In genomic region chr2:142866426-142866825, GRCh38 we compare ENCODE assay signal across 14 cellular contexts.
DNase-seq lines count a peak whose midpoint lies in the region; ATAC-seq and TF ChIP-seq lines count a peak whose summit lies in the region.
"Had no signal": no experiment of that assay in that cellular context is flagged by ENCODE, and none has a peak within 500 bp of the region (broad histone marks: within the 10 kb centered on the region; RNA-seq: fewer than 3 reads in every experiment).

No MANE protein-coding gene starts in this region.

- H3K4me1 Mint-ChIP-seq in effector memory CD8-positive, alpha-beta T cell (ENCODE audit: low read depth in 2 of 2), result peaks cover 0 to 7% of the 10 kb centered on the region in 2 donors
- H3K4me1 Mint-ChIP-seq: nephron progenitor cell had no signal

- no peak overlapping the region for H3K27ac Mint-ChIP-seq in effector memory CD8-positive, alpha-beta T cell
- H3K27ac Mint-ChIP-seq: nephron progenitor cell had no signal

- ATAC-seq in GM19043 (IDR thresholded peaks at IDR 0.05; ENCODE audit: low read depth, unreplicated experiment), result peak; percentile 31
- peak; percentile 10 for ATAC-seq in HG02623 (IDR thresholded peaks at IDR 0.05; ENCODE audit: unreplicated experiment)
- peak; percentile 8 for ATAC-seq in HG03558 (IDR thresholded peaks at IDR 0.05; ENCODE audit: extremely low read depth, unreplicated experiment)
- no peak for ATAC-seq in GM18870 (IDR thresholded peaks at IDR 0.05; ENCODE audit: unreplicated experiment)
- no peak for ATAC-seq in effector memory CD8-positive, alpha-beta T cell (replicated peaks)

- H3K27me3 ChIP-seq in neutrophil, result no peaks in the 10 kb centered on the region

- no peak overlapping the region for H3K4me3 Mint-ChIP-seq in effector memory CD8-positive, alpha-beta T cell
- H3K4me3 Mint-ChIP-seq: nephron progenitor cell had no signal

- H3K9me3 ChIP-seq in neutrophil, result no peaks in the 10 kb centered on the region
- H3K9me3 ChIP-seq: SK-N-SH had no signal

- no peaks in the 10 kb centered on the region for H3K36me3 ChIP-seq in neutrophil

- H3K36me3 Mint-ChIP-seq in effector memory CD8-positive, alpha-beta T cell (ENCODE audit: insufficient read depth), result no peaks in the 10 kb centered on the region

- H3K4me3 ChIP-seq in neutrophil (ENCODE audit: low read depth in 1 of 2, low read length in 1 of 2), result no peak overlapping the region

- DNase-seq in NOMO-1 treated with dmso at 0.1 percent for 144 hours (lab: John Stamatoyannopoulos, UW; ENCODE audit: unreplicated experiment), result no peak
- DNase-seq in effector memory CD8-positive, alpha-beta T cell, result no peak
- DNase-seq in superior temporal gyrus (ENCODE audit: extremely low spot score), result no peak
- DNase-seq: DMS79; glutamatergic neuron; NCI-H1930; nephron progenitor cell; SK-N-SH; stimulated activated CD4-positive, alpha-beta T cell treated with anti-CD3 and anti-CD28 coated beads, Interleukin-2, amount 100 ng/mL, for 24 hours had no signal

- H3K27ac ChIP-seq in neutrophil, result peak overlapping the region; percentile 4

- peaks cover 0 to 11% of the 10 kb centered on the region in 2 experiments for H3K4me1 ChIP-seq in neutrophil (ENCODE audit: control insufficient read depth in 1 of 2, insufficient read depth in 1 of 2, low read depth in 1 of 2, low read length in 1 of 2)

- H3K9me3 Mint-ChIP-seq in effector memory CD8-positive, alpha-beta T cell, result no peaks in the 10 kb centered on the region
- H3K9me3 Mint-ChIP-seq: nephron progenitor cell had no signal

- TF ChIP-seq CTCF in neutrophil (IDR thresholded peaks at IDR 0.05), result no peak

- H3K27me3 Mint-ChIP-seq in effector memory CD8-positive, alpha-beta T cell, result peaks cover 0 to 6% of the 10 kb centered on the region in 2 donors

Comparison
In these comparisons a context has a peak if more than half of its experiments do, and no peak if none do; other contexts are left out.
1. ATAC-seq: peak in GM19043 (single experiment), HG02623 (single experiment) and HG03558 (single experiment); none in GM18870 (single experiment) and effector memory CD8-positive, alpha-beta T cell (single experiment).